ENCODE assay signal across 30 cellular contexts in the genomic region with DNA sequence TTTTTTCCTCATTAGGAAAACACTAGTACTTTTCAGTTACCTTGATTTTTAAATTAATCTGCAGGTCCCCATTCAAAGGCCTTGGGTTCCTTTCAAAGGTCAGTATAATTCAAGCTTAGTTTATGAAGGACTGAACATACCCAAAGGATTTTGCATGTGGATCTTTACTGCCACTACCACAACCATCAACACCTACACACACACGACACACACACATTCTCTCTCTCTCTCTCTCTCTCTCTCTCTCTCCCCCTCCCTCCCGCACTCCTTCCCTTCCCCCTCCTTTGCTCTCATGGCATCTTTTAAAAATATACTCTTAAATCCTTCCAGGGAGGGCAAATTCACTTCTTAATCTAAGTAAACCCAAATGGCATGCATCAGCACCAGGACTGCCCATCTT. TPM values are rescaled to one million over a fixed set of nuclear protein-coding genes. Genes with fewer than 3 reads are reported as not detected.
DNase-seq lines count a peak whose midpoint lies in the region; ATAC-seq and TF ChIP-seq lines count a peak whose summit lies in the region.
"Had no signal": no experiment of that assay in that cellular context is flagged by ENCODE, and none has a peak within 500 bp of the region (broad histone marks: within the 10 kb centered on the region; RNA-seq: fewer than 3 reads in every experiment).

No MANE protein-coding gene starts in this region.

- H4K20me1 ChIP-seq in PC-9 (ENCODE audit: insufficient read depth), result peaks cover 32% of the 10 kb centered on the region

- H3K9me2 ChIP-seq in PC-9 (ENCODE audit: insufficient read depth), result no peaks in the 10 kb centered on the region

- H2BK12ac ChIP-seq in mesenchymal stem cell (ENCODE audit: low read length in 2 of 2), result no peak overlapping the region

- H3K36me3 ChIP-seq in ACC112 (ENCODE audit: insufficient read depth, low read length) (peaks cover 87% of the 10 kb centered on the region), RWPE2 (ENCODE audit: low read depth) (peaks cover 100% of the 10 kb centered on the region), mesenchymal stem cell (ENCODE audit: control insufficient read depth in 1 of 2, insufficient read depth in 2 of 2, low read depth in 1 of 2, low read length in 2 of 2) (peaks cover 17 to 96% of the 10 kb centered on the region in 2 experiments), PC-9 (ENCODE audit: low read depth) (peaks cover 85% of the 10 kb centered on the region), colonic mucosa (no peaks in the 10 kb centered on the region)

- POLR2A ChIA-PET in PC-9 (lab: Charles Lee; ENCODE audit: unreplicated experiment), result interaction anchor here (0.6 kb wide), 1 partner anchor 38 kb away, joined by 29 read pairs; the partner anchor contains the start of gene SNAPC1

- peaks cover 96% of the 10 kb centered on the region for H3K79me2 ChIP-seq in ACC112 (ENCODE audit: control insufficient read depth, insufficient read depth, low read length, unreplicated experiment)
- peaks cover 97% of the 10 kb centered on the region for H3K79me2 ChIP-seq in PC-9 (ENCODE audit: low read depth)

- no peak overlapping the region for H3K9ac ChIP-seq in mesenchymal stem cell (ENCODE audit: low read length)
- no peak overlapping the region for H3K9ac ChIP-seq in colonic mucosa (ENCODE audit: low read depth in 2 of 2, low read length in 2 of 2)

- intact Hi-C loops in PC-9 (cut with micrococcal nuclease; ENCODE audit: unreplicated experiment) (no loop called here), colonic mucosa (cut with DNase I) (no loop called here)

- H3F3A ChIP-seq in PC-9 (ENCODE audit: insufficient read depth, low read depth), result peaks cover 98% of the 10 kb centered on the region

- H3K4ac ChIP-seq in mesenchymal stem cell (ENCODE audit: low read depth in 1 of 2, low read length in 2 of 2), result no peak overlapping the region

- no peak overlapping the region for H3K4me2 ChIP-seq in mesenchymal stem cell (ENCODE audit: low read length, poor library complexity, severe bottlenecking)
- H3K4me2 ChIP-seq in PC-9, result no peak overlapping the region

- H3K27ac ChIP-seq in ACC112 (ENCODE audit: low read depth, low read length), result peak overlapping the region; percentile 70
- H3K27ac ChIP-seq in RWPE2 (ENCODE audit: poor library complexity, severe bottlenecking), result peak overlapping the region; percentile 46
- peak overlapping the region; percentile 28 for H3K27ac ChIP-seq in mesenchymal stem cell (ENCODE audit: low read length, poor library complexity, severe bottlenecking)
- H3K27ac ChIP-seq in PC-9, result no peak overlapping the region; the same call in 1 of the 2 replicates
- H3K27ac ChIP-seq in colonic mucosa, result no peak overlapping the region
- H3K27ac ChIP-seq: 22Rv1, thoracic aorta had no signal

- 92% methylated on average over 2 of the region's 2 CpGs for WGBS in mesenchymal stem cell

- CTCF ChIA-PET in PC-9 (lab: Charles Lee), result no interaction called here

- peaks cover 56% of the 10 kb centered on the region for H3K36me3 Mint-ChIP-seq in T-helper 1 cell treated with Interleukin-12 subunit alpha and Interleukin-12 subunit beta and Interleukin-4 antibody, amounts not matched to agents 30 μg/mL and 1 μg/mL, for 36 hours (ENCODE audit: low read depth)

- H2AFZ ChIP-seq in ACC112 (ENCODE audit: low read length, unreplicated experiment) (no peak overlapping the region), mesenchymal stem cell (ENCODE audit: low read depth, low read length) (no peak overlapping the region), PC-9 (no peak overlapping the region)

- H3K9me3 Mint-ChIP-seq in T-helper 1 cell treated with Interleukin-12 subunit alpha and Interleukin-12 subunit beta and Interleukin-4 antibody, amounts not matched to agents 30 μg/mL and 1 μg/mL, for 36 hours, result no peaks in the 10 kb centered on the region
- H3K9me3 Mint-ChIP-seq: activated B cell treated with CpG ODN at 0.5 μM for 24 hours; activated CD8-positive, alpha-beta T cell treated with anti-CD3 and anti-CD28 coated beads for 36 hours; activated naive CD4-positive, alpha-beta T cell treated with anti-CD3 and anti-CD28 coated beads, Interleukin-2, amount 10 ng/mL, durations not matched to agents 7 days and 5 days; dendritic cell treated with granulocyte-macrophage colony-stimulating factor and Interleukin-4, amounts not matched to agents 40 ng/mL and 50 ng/mL, for 4 days; endodermal cell; stimulated activated naive CD8-positive, alpha-beta T cell treated with anti-CD3 and anti-CD28 coated beads, Interleukin-15, Interleukin-2, amounts not matched to agents 100 ng/mL and 50 ng/mL, for 24 hours had no signal

- TF ChIP-seq CTCF in RWPE2 (IDR thresholded peaks at IDR 0.05; ENCODE audit: poor library complexity, severe bottlenecking), result no peak
- no peak for TF ChIP-seq CTCF in PC-9 (conservative IDR thresholded peaks at IDR 0.05)
- no peak for TF ChIP-seq CTCF in colonic mucosa (IDR thresholded peaks at IDR 0.05)

- H3K27me3 ChIP-seq in ACC112 (ENCODE audit: insufficient read depth, low read length) (no peaks in the 10 kb centered on the region), RWPE2 (ENCODE audit: insufficient read depth, poor library complexity, severe bottlenecking) (no peaks in the 10 kb centered on the region), mesenchymal stem cell (ENCODE audit: control insufficient read depth in 1 of 2, insufficient read depth in 1 of 2, low read length in 2 of 2) (no peaks in the 10 kb centered on the region), PC-9 (ENCODE audit: insufficient read depth, low read depth) (no peaks in the 10 kb centered on the region), colonic mucosa (no peaks in the 10 kb centered on the region)

- H3K79me1 ChIP-seq in mesenchymal stem cell (replicated peaks; ENCODE audit: low read length, poor library complexity, severe bottlenecking), result no peaks in the 10 kb centered on the region

- no peak overlapping the region for H3K23ac ChIP-seq in mesenchymal stem cell (ENCODE audit: low read length in 2 of 2)

- H3K9me3 ChIP-seq in RWPE2 (ENCODE audit: severe bottlenecking), result no peaks in the 10 kb centered on the region
- no peaks in the 10 kb centered on the region for H3K9me3 ChIP-seq in mesenchymal stem cell (ENCODE audit: control insufficient read depth, low read length)
- H3K9me3 ChIP-seq in PC-9 (ENCODE audit: insufficient read depth, low read depth), result no peaks in the 10 kb centered on the region
- H3K9me3 ChIP-seq in colonic mucosa, result no peaks in the 10 kb centered on the region
- H3K9me3 ChIP-seq: thoracic aorta had no signal

- no peak overlapping the region for H4K91ac ChIP-seq in mesenchymal stem cell (ENCODE audit: low read length)

- no peak overlapping the region for H2BK15ac ChIP-seq in mesenchymal stem cell (ENCODE audit: low read depth, poor library complexity, severe bottlenecking)

- DNase-seq in T-helper 1 cell, result no peak
- DNase-seq in RWPE2 (ENCODE audit: low spot score), result no peak
- no peak for DNase-seq in mesenchymal stem cell
- DNase-seq in NOMO-1 treated with DMSO at 0.1 percent for 48 hours (lab: John Stamatoyannopoulos, UW; ENCODE audit: unreplicated experiment), result no peak
- DNase-seq in PC-9, result no peak
- DNase-seq in colonic mucosa, result no peak
- DNase-seq: activated B cell treated with CpG ODN at 0.5 μM for 24 hours; activated CD8-positive, alpha-beta T cell treated with anti-CD3 and anti-CD28 coated beads for 36 hours; activated naive CD4-positive, alpha-beta T cell treated with anti-CD3 and anti-CD28 coated beads, Interleukin-2, amount 10 ng/mL, durations not matched to agents 7 days and 5 days; activated T-cell treated with anti-CD3 and anti-CD28 coated beads for 4 hours; anterior cingulate cortex; DMS53; endodermal cell; foreskin fibroblast; head of caudate nucleus; KBM-7; MM.1S; NCI-H1417; NCI-H2081 treated with DMSO at 0.1 percent for 48 hours; NCI-H226; NCI-H69 had no signal

- ATAC-seq in RWPE2 (ENCODE audit: low read depth), result no peak
- ATAC-seq: activated CD8-positive, alpha-beta T cell treated with anti-CD3 and anti-CD28 coated beads for 36 hours; esophagus mucosa had no signal

- H3K4me3 ChIP-seq in ACC112 (ENCODE audit: low read depth, low read length) (no peak overlapping the region), RWPE2 (ENCODE audit: severe bottlenecking) (no peak overlapping the region), mesenchymal stem cell (ENCODE audit: insufficient read depth in 1 of 2, low read depth in 1 of 2, low read length in 2 of 2) (no peak overlapping the region), PC-9 (no peak overlapping the region), colonic mucosa (no peak overlapping the region)
- H3K4me3 ChIP-seq: lung, thoracic aorta had no signal

- H2AK5ac ChIP-seq in mesenchymal stem cell (ENCODE audit: low read length, severe bottlenecking), result no peak overlapping the region

- H3K14ac ChIP-seq in mesenchymal stem cell (ENCODE audit: low read length in 2 of 2), result no peak overlapping the region

- H3K27ac Mint-ChIP-seq in T-helper 1 cell treated with Interleukin-12 subunit alpha and Interleukin-12 subunit beta and Interleukin-4 antibody, amounts not matched to agents 30 μg/mL and 1 μg/mL, for 36 hours, result peak overlapping the region; percentile 43

- no peaks in the 10 kb centered on the region for H3K27me3 Mint-ChIP-seq in T-helper 1 cell treated with Interleukin-12 subunit alpha and Interleukin-12 subunit beta and Interleukin-4 antibody, amounts not matched to agents 30 μg/mL and 1 μg/mL, for 36 hours (ENCODE audit: low read depth)
- H3K27me3 Mint-ChIP-seq: activated B cell treated with CpG ODN at 0.5 μM for 24 hours; activated CD8-positive, alpha-beta T cell treated with anti-CD3 and anti-CD28 coated beads for 36 hours; activated naive CD4-positive, alpha-beta T cell treated with anti-CD3 and anti-CD28 coated beads, Interleukin-2, amount 10 ng/mL, durations not matched to agents 7 days and 5 days; dendritic cell treated with granulocyte-macrophage colony-stimulating factor and Interleukin-4, amounts not matched to agents 40 ng/mL and 50 ng/mL, for 4 days; progenitor cell of endocrine pancreas; stimulated activated naive CD8-positive, alpha-beta T cell treated with anti-CD3 and anti-CD28 coated beads, Interleukin-15, Interleukin-2, amounts not matched to agents 100 ng/mL and 50 ng/mL, for 24 hours had no signal

- no peak overlapping the region for H4K8ac ChIP-seq in mesenchymal stem cell (ENCODE audit: low read length)

- BruUV-seq in PC-9 (replicated peaks; lab: Mats Ljungman, UMichigan), result no TSS peak

- H3K18ac ChIP-seq in mesenchymal stem cell (ENCODE audit: low read depth in 1 of 2, low read length in 2 of 2), result no peak overlapping the region

- peaks cover 77% of the 10 kb centered on the region for H3K4me1 ChIP-seq in ACC112 (ENCODE audit: control insufficient read depth, insufficient read depth, low read length, unreplicated experiment)
- H3K4me1 ChIP-seq in RWPE2 (ENCODE audit: insufficient read depth, poor library complexity, severe bottlenecking), result peaks cover 42% of the 10 kb centered on the region
- H3K4me1 ChIP-seq in mesenchymal stem cell (ENCODE audit: control insufficient read depth, insufficient read depth, low read depth, low read length), result peaks cover 5% of the 10 kb centered on the region
- peaks cover 17% of the 10 kb centered on the region for H3K4me1 ChIP-seq in PC-9 (replicated peaks; ENCODE audit: insufficient read depth)
- H3K4me1 ChIP-seq in colonic mucosa, result peaks cover 6% of the 10 kb centered on the region

- H3K4me1 Mint-ChIP-seq in T-helper 1 cell treated with Interleukin-12 subunit alpha and Interleukin-12 subunit beta and Interleukin-4 antibody, amounts not matched to agents 30 μg/mL and 1 μg/mL, for 36 hours (ENCODE audit: low read depth), result peaks cover 55% of the 10 kb centered on the region

- no peak overlapping the region for H3K4me3 Mint-ChIP-seq in T-helper 1 cell treated with Interleukin-12 subunit alpha and Interleukin-12 subunit beta and Interleukin-4 antibody, amounts not matched to agents 30 μg/mL and 1 μg/mL, for 36 hours
- H3K4me3 Mint-ChIP-seq: activated B cell treated with CpG ODN at 0.5 μM for 24 hours; activated CD8-positive, alpha-beta T cell treated with anti-CD3 and anti-CD28 coated beads for 36 hours; activated naive CD4-positive, alpha-beta T cell treated with anti-CD3 and anti-CD28 coated beads, Interleukin-2, amount 10 ng/mL, durations not matched to agents 7 days and 5 days; dendritic cell treated with granulocyte-macrophage colony-stimulating factor and Interleukin-4, amounts not matched to agents 40 ng/mL and 50 ng/mL, for 4 days; endodermal cell; stimulated activated naive CD8-positive, alpha-beta T cell treated with anti-CD3 and anti-CD28 coated beads, Interleukin-15, Interleukin-2, amounts not matched to agents 100 ng/mL and 50 ng/mL, for 24 hours had no signal

- H2BK120ac ChIP-seq in mesenchymal stem cell (ENCODE audit: low read depth, low read length), result no peak overlapping the region

- H2BK5ac ChIP-seq in mesenchymal stem cell (ENCODE audit: low read depth, low read length, poor library complexity, severe bottlenecking), result no peak overlapping the region

RNA-seq across cellular contexts. Expression of gene HIF1A, which starts 28.8 kb away (rescaled TPM):
- polyA plus RNA-seq in mesenchymal stem cell (2013, experiment 1 of 2), result 346 TPM
- polyA plus RNA-seq in mesenchymal stem cell (2013, experiment 2 of 2), result 339 TPM
- total RNA-seq in PC-9 (2021) (146 and 154 TPM in 2 replicates), colonic mucosa (100 to 1,000 TPM in 1 of 2 donors, 10 to 100 TPM in 1; 99.1 to 128 TPM)

RNA-seq across cellular contexts. Expression of gene SNAPC1, which starts 38.1 kb away (rescaled TPM):
- 9.9 TPM for polyA plus RNA-seq in mesenchymal stem cell (2013, experiment 1 of 2)
- polyA plus RNA-seq in mesenchymal stem cell (2013, experiment 2 of 2), result 10.2 TPM
- total RNA-seq in PC-9 (2021) (17.9 and 18.0 TPM in 2 replicates), colonic mucosa (1 to 10 TPM; 1.3 to 3.0 TPM)

Comparison
In these comparisons a context has a peak if more than half of its experiments do, and no peak if none do; other contexts are left out.
1. H3K27ac ChIP-seq: peak in ACC112 (single experiment), RWPE2 (single experiment) and mesenchymal stem cell (single experiment); none in PC-9 (single experiment) and colonic mucosa (single experiment).